12 cellular contexts compared by ENCODE assay signal in the genomic region with DNA sequence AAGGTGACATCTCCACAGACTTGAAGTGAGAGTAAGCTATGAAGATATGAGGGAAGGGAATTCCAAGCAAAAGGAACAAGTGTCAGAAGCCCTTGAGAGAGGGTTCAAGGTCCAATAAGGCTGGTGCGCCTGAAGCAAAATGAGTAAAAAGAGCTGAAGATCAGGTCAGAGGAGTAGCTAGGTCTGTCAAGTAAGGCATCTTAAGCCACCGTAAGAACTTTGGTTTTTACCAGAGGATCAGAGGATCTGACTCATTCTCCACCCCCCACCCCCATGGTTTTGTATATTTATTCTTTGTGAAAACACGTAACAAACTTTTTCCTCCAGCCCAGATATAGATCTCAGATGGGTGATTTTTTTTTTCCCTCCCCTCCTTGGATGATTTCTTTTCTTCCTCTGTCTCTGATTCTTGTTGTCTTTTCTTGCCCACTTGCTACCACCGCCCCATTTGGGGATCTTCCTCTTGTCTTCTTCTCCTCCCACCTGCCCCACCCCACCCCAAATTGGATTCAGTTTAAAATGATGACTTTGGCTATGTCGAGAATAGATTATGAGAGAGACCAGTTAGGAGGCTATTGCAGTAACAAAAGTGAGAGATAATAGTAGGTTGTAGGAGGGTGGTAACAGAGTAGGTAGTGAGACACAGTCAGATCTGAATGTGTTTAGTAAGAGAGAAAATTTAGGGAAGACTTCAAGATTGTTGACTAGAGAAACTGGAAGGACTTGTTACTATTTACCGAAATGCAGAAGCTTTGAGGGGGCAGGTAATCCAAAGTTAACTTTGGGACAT.
A peak's percentile ranks its signal among the peaks of the same experiment; 100 is the strongest.
DNase-seq lines count a peak whose midpoint lies in the region; ATAC-seq lines count a peak whose summit lies in the region.
"Had no signal": no experiment of that assay in that cellular context is flagged by ENCODE, and none has a peak within 500 bp of the region (broad histone marks: within the 10 kb centered on the region; RNA-seq: fewer than 3 reads in every experiment).

No MANE protein-coding gene starts in this region.

- ATAC-seq in GM18867 (IDR thresholded peaks at IDR 0.05; ENCODE audit: unreplicated experiment) (no peak), HG02571 (IDR thresholded peaks at IDR 0.05; ENCODE audit: unreplicated experiment) (no peak)
- ATAC-seq: lower lobe of right lung had no signal

- DNase-seq in activated T-cell treated with anti-CD3 and anti-CD28 coated beads for 24 hours (ENCODE audit: low read depth) (peak; percentile 38), activated T-cell treated with anti-CD3 and anti-CD28 coated beads for 4 hours (peak; percentile 53), iris pigment epithelial cell (ENCODE audit: low read depth) (peak; percentile 85)
- DNase-seq in activated T-cell treated with anti-CD3 and anti-CD28 coated beads, Interleukin-2, amount 50 U/mL, for 1 hour: no peak
- peak; percentile 7 for DNase-seq in stimulated activated CD8-positive, alpha-beta memory T cell treated with anti-CD3 and anti-CD28 coated beads, Interleukin-7, amount 100 ng/mL, for 24 hours (ENCODE audit: low read depth)
- DNase-seq in effector CD4-positive, alpha-beta T cell: no peak
- DNase-seq: aorta, hypothalamus, lower lobe of right lung, ovary had no signal

Comparison
In these comparisons a context has a peak if more than half of its experiments do, and no peak if none do; other contexts are left out.
1. DNase-seq: peak in activated T-cell treated with anti-CD3 and anti-CD28 coated beads for 24 hours (single experiment), activated T-cell treated with anti-CD3 and anti-CD28 coated beads for 4 hours (single experiment), iris pigment epithelial cell (single experiment) and stimulated activated CD8-positive, alpha-beta memory T cell treated with anti-CD3 and anti-CD28 coated beads, Interleukin-7, amount 100 ng/mL, for 24 hours (single experiment); none in activated T-cell treated with anti-CD3 and anti-CD28 coated beads, Interleukin-2, amount 50 U/mL, for 1 hour (single experiment) and effector CD4-positive, alpha-beta T cell (single experiment).